Comparison of ENCODE assay signal across 23 cellular contexts in genomic region chr15:91498046-91498445, GRCh38.
A peak's percentile ranks its signal among the peaks of the same experiment; 100 is the strongest.
DNase-seq lines count a peak whose midpoint lies in the region; ATAC-seq and TF ChIP-seq lines count a peak whose summit lies in the region.
"Had no signal": no experiment of that assay in that cellular context is flagged by ENCODE, and none has a peak within 500 bp of the region (broad histone marks: within the 10 kb centered on the region; RNA-seq: fewer than 3 reads in every experiment).

No MANE protein-coding gene starts in this region.

- no peaks in the 10 kb centered on the region for H3K36me3 ChIP-seq in GM23338 (ENCODE audit: insufficient read depth)
- H3K36me3 ChIP-seq: HAP-1 had no signal

- H4K20me1 ChIP-seq in GM23338 (replicated peaks; ENCODE audit: insufficient read depth) = no peaks in the 10 kb centered on the region; the same call in 1 of the 2 replicates

- DNase-seq in GM23338 (ENCODE audit: low spot score) = no peak
- peak; percentile 99 for DNase-seq in SK-N-DZ (ENCODE audit: low spot score)
- DNase-seq in nephron progenitor cell = no peak
- DNase-seq in dedifferentiated amniotic fluid mesenchymal stem cell (ENCODE audit: extremely low spot score) = no peak
- no peak for DNase-seq in COLO668 (lab: John Stamatoyannopoulos, UW; ENCODE audit: unreplicated experiment)
- no peak for DNase-seq in NCI-H2227 treated with DMSO at 0.1 percent for 48 hours (lab: John Stamatoyannopoulos, UW)
- DNase-seq: 8988T; ACHN; AML-193; C1 segment of cervical spinal cord; Caco-2; CD4-positive, alpha-beta memory T cell; DMS 273 treated with DMSO at 0.1 percent for 48 hours; DMS79; EL; GDM1; GOT3; HFFc6 had no signal

- H3K9me3 Mint-ChIP-seq in GM23338 (peaks cover 7% of the 10 kb centered on the region; the same call in 2 of the 3 replicates), nephron progenitor cell (peaks cover 30% of the 10 kb centered on the region)
- H3K9me3 Mint-ChIP-seq: HFFc6 had no signal

- H3K27ac Mint-ChIP-seq in GM23338 (no peak overlapping the region), nephron progenitor cell (peak overlapping the region; percentile 22)
- H3K27ac Mint-ChIP-seq: HFFc6 had no signal

- H3K9me2 ChIP-seq in GM23338 (ENCODE audit: insufficient read depth) = no peaks in the 10 kb centered on the region

- H3K27me3 Mint-ChIP-seq in GM23338 (ENCODE audit: insufficient read depth, low read depth, poor library complexity) (peaks cover 2% of the 10 kb centered on the region), nephron progenitor cell (ENCODE audit: low read depth, poor library complexity) (no peaks in the 10 kb centered on the region)

- H3F3A ChIP-seq in GM23338 (replicated peaks; ENCODE audit: low read depth) = no peaks in the 10 kb centered on the region

- H3K4me1 Mint-ChIP-seq in GM23338 (peaks cover 13% of the 10 kb centered on the region), nephron progenitor cell (peaks cover 34% of the 10 kb centered on the region)

- H3K27ac ChIP-seq in GM23338 (ENCODE audit: low read depth) = no peak overlapping the region
- H3K27ac ChIP-seq: A549 had no signal

- H3K36me3 Mint-ChIP-seq in GM23338 (ENCODE audit: low read depth) (peaks cover 4% of the 10 kb centered on the region; the same call in 2 of the 3 replicates), nephron progenitor cell (ENCODE audit: low read depth) (peaks cover 9% of the 10 kb centered on the region)
- H3K36me3 Mint-ChIP-seq: CD4-positive, alpha-beta memory T cell had no signal

- no peaks in the 10 kb centered on the region for H3K27me3 ChIP-seq in GM23338 (ENCODE audit: insufficient read depth)

- H3K4me3 Mint-ChIP-seq in GM23338 = no peak overlapping the region
- no peak overlapping the region for H3K4me3 Mint-ChIP-seq in nephron progenitor cell
- H3K4me3 Mint-ChIP-seq: CD4-positive, alpha-beta memory T cell; HFFc6 had no signal

- TF ChIP-seq CTCF in GM23338 (conservative IDR thresholded peaks at IDR 0.05; ENCODE audit: low read depth in 2 of 2) = no peak
- no peak for TF ChIP-seq CTCF in nephron progenitor cell (IDR thresholded peaks at IDR 0.05)

- ATAC-seq in GM23338 = no peak
- ATAC-seq in SK-N-SH treated with all-trans-retinoic acid at 6 μM for 48 hours = peak; percentile 83
- ATAC-seq in GM21576 (IDR thresholded peaks at IDR 0.05; ENCODE audit: unreplicated experiment) = no peak
- ATAC-seq: GM12878 had no signal

- H3K4me2 ChIP-seq in GM23338 = no peak overlapping the region
- H3K4me2 ChIP-seq: A549 had no signal

- no peaks in the 10 kb centered on the region for H3K79me2 ChIP-seq in GM23338 (replicated peaks; ENCODE audit: insufficient read depth)

- peaks cover 15% of the 10 kb centered on the region for H3K4me1 ChIP-seq in GM23338 (ENCODE audit: insufficient read depth)
- H3K4me1 ChIP-seq: Caco-2, HAP-1 had no signal

- peak overlapping the region; percentile 63; the same call in 1 of the 2 replicates for H2AFZ ChIP-seq in GM23338

- H3K4me3 ChIP-seq in GM23338 = no peak overlapping the region
- H3K4me3 ChIP-seq: A549, GM12878, HAP-1 had no signal

TF ChIP-seq in GM23338, 12 proteins besides CTCF, POLR2A, EP300 and RAD21:
- TF ChIP-seq REST (IDR thresholded peaks at IDR 0.05; ENCODE audit: unreplicated experiment) (no peak), CREB1 (CRISPR knock-in tag; IDR thresholded peaks at IDR 0.05; ENCODE audit: low read depth) (no peak), POLR2AphosphoS5 (IDR thresholded peaks at IDR 0.05; ENCODE audit: low read depth) (no peak), EZH2 (IDR thresholded peaks at IDR 0.05; ENCODE audit: low read depth, unreplicated experiment) (no peak)

TF ChIP-seq in SK-N-SH treated with all-trans-retinoic acid at 6 μM for 48 hours, 23 proteins besides CTCF, POLR2A, EP300 and RAD21:
- peak; percentile 78 for TF ChIP-seq TSHZ2 (CRISPR knock-in tag; IDR thresholded peaks at IDR 0.05)
- no peak for TF ChIP-seq GLIS3 (CRISPR knock-in tag; IDR thresholded peaks at IDR 0.05)
- TF ChIP-seq RARB (CRISPR knock-in tag; IDR thresholded peaks at IDR 0.05) = no peak
- 0 out of 2 replicates have a peak, but pooled peaks have one; percentile 12 for TF ChIP-seq ZC3H10 (CRISPR knock-in tag; IDR thresholded peaks at IDR 0.05)
- TF ChIP-seq ARNTL (CRISPR knock-in tag; IDR thresholded peaks at IDR 0.05; ENCODE audit: borderline replicate concordance, low read depth) = no peak
- no peak for TF ChIP-seq ZFP3 (CRISPR knock-in tag; IDR thresholded peaks at IDR 0.05)
- TF ChIP-seq CSDC2 (CRISPR knock-in tag; IDR thresholded peaks at IDR 0.05) = no peak
- no peak; the same call in 1 of the 2 replicates for TF ChIP-seq ISL1 (CRISPR knock-in tag; IDR thresholded peaks at IDR 0.05)
- peak; percentile 92 for TF ChIP-seq TCF4 (CRISPR knock-in tag; IDR thresholded peaks at IDR 0.05; ENCODE audit: borderline replicate concordance)
- TF ChIP-seq PPARA (CRISPR knock-in tag; IDR thresholded peaks at IDR 0.05; ENCODE audit: borderline replicate concordance) = no peak
- TF ChIP-seq ESRRG (CRISPR knock-in tag; IDR thresholded peaks at IDR 0.05) = no peak
TF ChIP-seq in SK-N-SH treated with all-trans-retinoic acid at 6 μM for 48 hours: peak in this region for 3.
